Comparison of ENCODE assay signal across 16 cellular contexts in genomic region chr12:120851444-120851843, GRCh38. TPM values are rescaled to one million over a fixed set of nuclear protein-coding genes. Genes with fewer than 3 reads are reported as not detected.
DNase-seq lines count a peak whose midpoint lies in the region; ATAC-seq and TF ChIP-seq lines count a peak whose summit lies in the region.
"Had no signal": no experiment of that assay in that cellular context is flagged by ENCODE, and none has a peak within 500 bp of the region (broad histone marks: within the 10 kb centered on the region; RNA-seq: fewer than 3 reads in every experiment).

No MANE protein-coding gene starts in this region.

- H3K27ac ChIP-seq in KMS-11, result peak overlapping the region; percentile 40; the same call in 1 of the 2 replicates
- H3K27ac ChIP-seq in lower lobe of right lung, result no peak overlapping the region
- no peak overlapping the region for H3K27ac ChIP-seq in right atrium auricular region
- H3K27ac ChIP-seq: coronary artery, gastroesophageal sphincter had no signal

- no peak overlapping the region for H2AFZ ChIP-seq in KMS-11 (ENCODE audit: low read depth)

- H3K36me3 ChIP-seq in KMS-11 (ENCODE audit: insufficient read depth), result no peaks in the 10 kb centered on the region
- H3K36me3 ChIP-seq in lower lobe of right lung, result no peaks in the 10 kb centered on the region
- H3K36me3 ChIP-seq in right atrium auricular region, result no peaks in the 10 kb centered on the region
- H3K36me3 ChIP-seq: gastroesophageal sphincter had no signal

- TF ChIP-seq CTCF in KMS-11 (conservative IDR thresholded peaks at IDR 0.05; ENCODE audit: low read depth, low read length), result no peak
- no peak for TF ChIP-seq CTCF in lower lobe of right lung (IDR thresholded peaks at IDR 0.05)
- TF ChIP-seq CTCF in right atrium auricular region (IDR thresholded peaks at IDR 0.05), result no peak

- no peak overlapping the region for H3K9ac ChIP-seq in KMS-11

- H3K9me3 ChIP-seq in lower lobe of right lung, result no peaks in the 10 kb centered on the region
- H3K9me3 ChIP-seq in right atrium auricular region, result no peaks in the 10 kb centered on the region
- H3K9me3 ChIP-seq: gastroesophageal sphincter had no signal

- no peaks in the 10 kb centered on the region for H4K20me1 ChIP-seq in KMS-11 (ENCODE audit: insufficient read depth)

- intact Hi-C loops in lower lobe of right lung (cut with DNase I), result no loop called here

- no peak overlapping the region for H3K27ac Mint-ChIP-seq in T-helper 2 cell treated with Interferon-gamma antibody and Interleukin-4, amounts not matched to agents 5 μg/mL and 100 μg/mL, for 36 hours
- H3K27ac Mint-ChIP-seq: activated CD4-positive, alpha-beta T cell treated with anti-CD3 and anti-CD28 coated beads for 36 hours; activated naive CD4-positive, alpha-beta T cell treated with anti-CD3 and anti-CD28 coated beads, Interleukin-2, amount 50 U/mL, for 24 hours had no signal

- H3K27me3 Mint-ChIP-seq in T-helper 2 cell treated with Interferon-gamma antibody and Interleukin-4, amounts not matched to agents 5 μg/mL and 100 μg/mL, for 36 hours (ENCODE audit: low read depth), result no peaks in the 10 kb centered on the region
- H3K27me3 Mint-ChIP-seq: activated CD4-positive, alpha-beta T cell treated with anti-CD3 and anti-CD28 coated beads for 36 hours; activated naive CD4-positive, alpha-beta T cell treated with anti-CD3 and anti-CD28 coated beads, Interleukin-2, amount 50 U/mL, for 24 hours; CD4-positive, CD25-positive, alpha-beta regulatory T cell had no signal

- no peaks in the 10 kb centered on the region for H3K9me3 Mint-ChIP-seq in T-helper 2 cell treated with Interferon-gamma antibody and Interleukin-4, amounts not matched to agents 5 μg/mL and 100 μg/mL, for 36 hours
- H3K9me3 Mint-ChIP-seq: activated naive CD4-positive, alpha-beta T cell treated with anti-CD3 and anti-CD28 coated beads, Interleukin-2, amount 50 U/mL, for 24 hours; CD4-positive, CD25-positive, alpha-beta regulatory T cell had no signal

- H3K4me1 ChIP-seq in KMS-11 (ENCODE audit: low read depth, poor library complexity, severe bottlenecking) (peaks cover 63% of the 10 kb centered on the region), lower lobe of right lung (peaks cover 66% of the 10 kb centered on the region), right atrium auricular region (peaks cover 0 to 72% of the 10 kb centered on the region in 2 donors)

- H3K4me1 Mint-ChIP-seq in T-helper 2 cell treated with Interferon-gamma antibody and Interleukin-4, amounts not matched to agents 5 μg/mL and 100 μg/mL, for 36 hours (ENCODE audit: low read depth), result peaks cover 35% of the 10 kb centered on the region

- H3K36me3 Mint-ChIP-seq in T-helper 2 cell treated with Interferon-gamma antibody and Interleukin-4, amounts not matched to agents 5 μg/mL and 100 μg/mL, for 36 hours (ENCODE audit: low read depth), result peaks cover 2% of the 10 kb centered on the region
- H3K36me3 Mint-ChIP-seq: activated naive CD4-positive, alpha-beta T cell treated with anti-CD3 and anti-CD28 coated beads, Interleukin-2, amount 50 U/mL, for 24 hours; CD4-positive, CD25-positive, alpha-beta regulatory T cell had no signal

- H3K4me2 ChIP-seq in KMS-11, result peak overlapping the region; percentile 57

- H3K79me2 ChIP-seq in KMS-11 (ENCODE audit: insufficient read depth, low read depth), result peaks cover 13% of the 10 kb centered on the region; the same call in 1 of the 2 replicates

- H3K4me3 ChIP-seq in KMS-11 (IDR thresholded peaks at IDR 0.05; ENCODE audit: insufficient read depth, low read depth, low read length), result no peak overlapping the region
- H3K4me3 ChIP-seq in lower lobe of right lung, result no peak overlapping the region
- no peak overlapping the region for H3K4me3 ChIP-seq in right atrium auricular region
- H3K4me3 ChIP-seq: coronary artery, gastroesophageal sphincter had no signal

- no peak overlapping the region for H3K4me3 Mint-ChIP-seq in T-helper 2 cell treated with Interferon-gamma antibody and Interleukin-4, amounts not matched to agents 5 μg/mL and 100 μg/mL, for 36 hours
- H3K4me3 Mint-ChIP-seq: activated CD4-positive, alpha-beta T cell treated with anti-CD3 and anti-CD28 coated beads for 36 hours; activated naive CD4-positive, alpha-beta T cell treated with anti-CD3 and anti-CD28 coated beads, Interleukin-2, amount 50 U/mL, for 24 hours; CD4-positive, CD25-positive, alpha-beta regulatory T cell had no signal

- peak; percentile 61 for ATAC-seq in GM18511 (IDR thresholded peaks at IDR 0.05; ENCODE audit: unreplicated experiment)
- ATAC-seq in GM21619 (IDR thresholded peaks at IDR 0.05; ENCODE audit: unreplicated experiment), result peak; percentile 50
- ATAC-seq in lower lobe of right lung, result peak in 1 of 2 donors; percentile 62
- no peak for ATAC-seq in HG02588 (IDR thresholded peaks at IDR 0.05; ENCODE audit: unreplicated experiment)
- ATAC-seq: activated CD4-positive, alpha-beta T cell treated with anti-CD3 and anti-CD28 coated beads for 36 hours; gastroesophageal sphincter; right cardiac atrium had no signal

- DNase-seq in lower lobe of right lung (peak; percentile 48), islet precursor cell (no peak), right atrium auricular region (ENCODE audit: low spot score) (no peak)
- no peak for DNase-seq in T-helper 2 cell treated with Interferon-gamma antibody and Interleukin-4, amounts not matched to agents 5 μg/mL and 100 μg/mL, for 36 hours (ENCODE audit: low spot score)
- DNase-seq: activated CD4-positive, alpha-beta T cell treated with anti-CD3 and anti-CD28 coated beads for 36 hours; CD4-positive, CD25-positive, alpha-beta regulatory T cell; HCEC 1CT; mesenchymal stem cell; right cardiac atrium had no signal

- H3K27me3 ChIP-seq in KMS-11 (ENCODE audit: insufficient read depth, low read depth) (no peaks in the 10 kb centered on the region), lower lobe of right lung (ENCODE audit: low read depth) (no peaks in the 10 kb centered on the region), right atrium auricular region (no peaks in the 10 kb centered on the region)
- H3K27me3 ChIP-seq: gastroesophageal sphincter had no signal

RNA-seq across cellular contexts. Expression of gene SPPL3, which starts 52.7 kb away (rescaled TPM):
- total RNA-seq in lower lobe of right lung (44.0 TPM), right atrium auricular region (10 to 100 TPM; 13.8 to 16.5 TPM)
